22 cellular contexts compared by ENCODE assay signal in the genomic region with DNA sequence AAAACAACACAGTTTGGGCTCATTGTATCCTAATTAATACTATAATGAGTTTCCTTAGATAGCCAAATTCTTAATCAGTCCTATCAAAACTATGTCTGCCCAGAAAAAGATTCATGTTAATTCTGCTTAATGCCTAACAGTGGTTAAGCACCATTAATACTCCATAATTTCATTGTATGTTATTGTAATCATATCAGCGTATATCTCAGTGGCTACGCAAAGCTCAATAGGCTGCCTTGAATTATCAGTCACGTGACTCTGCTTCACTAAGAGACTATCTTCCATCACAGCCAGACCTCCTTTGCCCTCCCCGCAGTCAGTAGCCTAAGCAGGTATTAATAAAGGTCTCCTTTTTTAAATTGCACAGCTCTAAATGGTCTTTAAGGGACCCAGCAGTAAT.
DNase-seq lines count a peak whose midpoint lies in the region; ATAC-seq, FAIRE-seq and TF ChIP-seq lines count a peak whose summit lies in the region.
"Had no signal": no experiment of that assay in that cellular context is flagged by ENCODE, and none has a peak within 500 bp of the region (broad histone marks: within the 10 kb centered on the region; RNA-seq: fewer than 3 reads in every experiment).

No MANE protein-coding gene starts in this region.

- no TSS peak for BruUV-seq in HepG2 (replicated peaks; lab: Mats Ljungman, UMichigan)

- POLR2A ChIA-PET in HepG2 (lab: Yijun Ruan, JAX) = no interaction called here
- POLR2A ChIA-PET in WTC11 (lab: Charles Lee) = interaction anchor here (0.6 kb wide), 1 partner anchor 196 kb away, joined by 4 read pairs; no protein-coding TSS in a partner anchor

- H3K27ac Mint-ChIP-seq in brain = peak overlapping the region in 3 of 5 experiments; percentile 33 to 90 (median 79)
- peak overlapping the region; percentile 68 for H3K27ac Mint-ChIP-seq in neural progenitor cell
- no peak overlapping the region for H3K27ac Mint-ChIP-seq in WTC11
- H3K27ac Mint-ChIP-seq: CD14-positive monocyte; CD4-positive, alpha-beta memory T cell; HFFc6 had no signal

- in situ Hi-C loops in HepG2 (cut with HindIII; ENCODE audit: extremely low pct_ligation_motif_present, low pct_unique_long_range_greater_than_20kb) = no loop called here

- H3K9me3 Mint-ChIP-seq in brain = peaks cover 0 to 6% (median 0%) of the 10 kb centered on the region in 5 experiments
- H3K9me3 Mint-ChIP-seq in neural progenitor cell = peaks cover 2% of the 10 kb centered on the region
- H3K9me3 Mint-ChIP-seq in WTC11 = no peaks in the 10 kb centered on the region

- no peak overlapping the region for H3K9ac ChIP-seq in HepG2 (ENCODE audit: insufficient read depth, low read depth, low read length)
- H3K9ac ChIP-seq in neural progenitor cell = no peak overlapping the region
- H3K9ac ChIP-seq: BLaER1 had no signal

- no peak overlapping the region for H2AFZ ChIP-seq in HepG2 (ENCODE audit: low read length)
- no peak overlapping the region for H2AFZ ChIP-seq in neural progenitor cell (replicated peaks)

- H3K4me2 ChIP-seq in HepG2 (ENCODE audit: low read depth, low read length) (no peak overlapping the region), neural progenitor cell (no peak overlapping the region)
- H3K4me2 ChIP-seq: A549, BLaER1 had no signal

- H3K4me3 ChIP-seq in HepG2 (replicated peaks in 1 of 3; ENCODE audit: insufficient read depth in 1 of 3, low read depth in 2 of 3, low read length in 3 of 3) (no peak overlapping the region), right lobe of liver (no peak overlapping the region), neural progenitor cell (no peak overlapping the region), gastroesophageal sphincter (no peak overlapping the region)
- H3K4me3 ChIP-seq: A549, BLaER1 had no signal

- intact Hi-C loops in HepG2 (cut with micrococcal nuclease; ENCODE audit: unreplicated experiment) = no loop called here
- intact Hi-C loops in right lobe of liver (cut with DNase I) = no loop called here

- H3K9me3 ChIP-seq in HepG2 (ENCODE audit: low read length) (no peaks in the 10 kb centered on the region), right lobe of liver (no peaks in the 10 kb centered on the region), neural progenitor cell (ENCODE audit: low read depth) (no peaks in the 10 kb centered on the region), gastroesophageal sphincter (no peaks in the 10 kb centered on the region)
- H3K9me3 ChIP-seq: A549, BLaER1 had no signal

- no peak for TF ChIP-seq RAD21 in HepG2 (CRISPR knock-in tag; IDR thresholded peaks at IDR 0.05)

- CTCF ChIA-PET in HepG2 (lab: Yijun Ruan, JAX; ENCODE audit: low intra/inter-chr PET ratio, low total read pairs) = no interaction called here
- CTCF ChIA-PET in WTC11 (lab: Charles Lee) = no interaction called here

- peaks cover 0 to 19% of the 10 kb centered on the region in 2 experiments; a peak in 1 of 5 replicates for H3K27me3 ChIP-seq in HepG2 (ENCODE audit: control insufficient read depth in 1 of 2, insufficient read depth in 2 of 2, low read length in 2 of 2)
- H3K27me3 ChIP-seq in right lobe of liver = no peaks in the 10 kb centered on the region
- no peaks in the 10 kb centered on the region for H3K27me3 ChIP-seq in neural progenitor cell
- H3K27me3 ChIP-seq in gastroesophageal sphincter = no peaks in the 10 kb centered on the region
- H3K27me3 ChIP-seq: BLaER1 had no signal

- H3K36me3 ChIP-seq in HepG2 (replicated peaks in 1 of 2; ENCODE audit: control insufficient read depth in 1 of 2, insufficient read depth in 2 of 2, low read length in 2 of 2) (no peaks in the 10 kb centered on the region), right lobe of liver (no peaks in the 10 kb centered on the region), neural progenitor cell (no peaks in the 10 kb centered on the region), gastroesophageal sphincter (no peaks in the 10 kb centered on the region)
- H3K36me3 ChIP-seq: BLaER1 had no signal

- H3K4me1 ChIP-seq in HepG2 (ENCODE audit: insufficient read depth, low read length) = no peaks in the 10 kb centered on the region
- H3K4me1 ChIP-seq in right lobe of liver = no peaks in the 10 kb centered on the region
- peaks cover 6% of the 10 kb centered on the region for H3K4me1 ChIP-seq in neural progenitor cell
- no peaks in the 10 kb centered on the region for H3K4me1 ChIP-seq in gastroesophageal sphincter
- H3K4me1 ChIP-seq: A549 had no signal

- no peaks in the 10 kb centered on the region for H3K79me2 ChIP-seq in HepG2 (ENCODE audit: insufficient read depth, low read length)
- no peaks in the 10 kb centered on the region for H3K79me2 ChIP-seq in neural progenitor cell (ENCODE audit: low read depth)

- H3K4me1 Mint-ChIP-seq in brain = peaks cover 39% of the 10 kb centered on the region
- H3K4me1 Mint-ChIP-seq in neural progenitor cell = peaks cover 20% of the 10 kb centered on the region
- peaks cover 6% of the 10 kb centered on the region for H3K4me1 Mint-ChIP-seq in WTC11
- H3K4me1 Mint-ChIP-seq: CD4-positive, alpha-beta memory T cell had no signal

- peak overlapping the region in 3 of 5 experiments; percentile 28 to 58 (median 32) for H3K4me3 Mint-ChIP-seq in brain
- H3K4me3 Mint-ChIP-seq in neural progenitor cell = no peak overlapping the region
- no peak overlapping the region for H3K4me3 Mint-ChIP-seq in WTC11
- H3K4me3 Mint-ChIP-seq: CD14-positive monocyte; CD4-positive, alpha-beta memory T cell; HFFc6 had no signal

- ATAC-seq in HepG2 (no peak), right lobe of liver (no peak), WTC11 (no peak), gastroesophageal sphincter (no peak)
- ATAC-seq: A549, HCT116 had no signal

- H3K36me3 Mint-ChIP-seq in brain = no peaks in the 10 kb centered on the region
- H3K36me3 Mint-ChIP-seq in neural progenitor cell = no peaks in the 10 kb centered on the region
- no peaks in the 10 kb centered on the region for H3K36me3 Mint-ChIP-seq in WTC11
- H3K36me3 Mint-ChIP-seq: CD14-positive monocyte; CD4-positive, alpha-beta memory T cell had no signal

- H4K20me1 ChIP-seq in HepG2 (ENCODE audit: insufficient read depth, low read length) (no peaks in the 10 kb centered on the region), neural progenitor cell (ENCODE audit: low read depth) (no peaks in the 10 kb centered on the region)
- H4K20me1 ChIP-seq: BLaER1 had no signal

- 31% methylated on average over 4 of the region's 4 CpGs for WGBS in HepG2 (ENCODE audit: low lambda C conversion rate)
- 64% methylated on average over 4 of the region's 4 CpGs for WGBS in right lobe of liver (ENCODE audit: insufficient coverage, low coverage, low lambda C conversion rate, missing lambda C conversion rate)
- WGBS in gastroesophageal sphincter (ENCODE audit: low coverage in 1 of 2), 2 donors = 55 to 59% methylated on average over 4 of the region's 4 CpGs

- H3K27me3 Mint-ChIP-seq in brain (peaks cover 3% of the 10 kb centered on the region), neural progenitor cell (ENCODE audit: insufficient read depth, low read depth) (peaks cover 7% of the 10 kb centered on the region), WTC11 (ENCODE audit: low read depth) (no peaks in the 10 kb centered on the region; the same call in 1 of the 2 replicates)
- H3K27me3 Mint-ChIP-seq: CD4-positive, alpha-beta memory T cell had no signal

- no peak for FAIRE-seq in HepG2 (lab: Jason Lieb, UNC)
- FAIRE-seq: A549, GM12892, GM18507 had no signal

- H3F3A ChIP-seq in neural progenitor cell (ENCODE audit: low read depth) = no peaks in the 10 kb centered on the region

- DNase-seq in HepG2 (ENCODE audit: low spot score) = no peak
- no peak for DNase-seq in right lobe of liver
- no peak for DNase-seq in neural progenitor cell (ENCODE audit: low spot score)
- no peak for DNase-seq in WTC11 (ENCODE audit: low spot score)
- no peak for DNase-seq in NCI-H1436 treated with DMSO at 0.1 percent for 48 hours (lab: John Stamatoyannopoulos, UW)
- DNase-seq: AML-193; CD4-positive, alpha-beta memory T cell; DMS153; DMS79; GDM1; GOT3; H7; HFFc6 had no signal

- TF ChIP-seq CTCF in HepG2 (CRISPR knock-in tag; IDR thresholded peaks at IDR 0.05) (no peak), right lobe of liver (IDR thresholded peaks at IDR 0.05) (no peak), brain (conservative IDR thresholded peaks at IDR 0.05) (no peak), neural progenitor cell (IDR thresholded peaks at IDR 0.05) (no peak), WTC11 (IDR thresholded peaks at IDR 0.05) (no peak), gastroesophageal sphincter (IDR thresholded peaks at IDR 0.05) (no peak)

- no peak for TF ChIP-seq POLR2A in HepG2 (IDR thresholded peaks at IDR 0.05; ENCODE audit: insufficient read depth in 1 of 2, low read depth in 2 of 2, low read length in 2 of 2)
- no peak for TF ChIP-seq POLR2A in right lobe of liver (IDR thresholded peaks at IDR 0.05)
- no peak for TF ChIP-seq POLR2A in gastroesophageal sphincter (IDR thresholded peaks at IDR 0.05)

- no peak for TF ChIP-seq EP300 in HepG2 (IDR thresholded peaks at IDR 0.05; ENCODE audit: low read depth in 2 of 2, low read length in 2 of 2)
- no peak for TF ChIP-seq EP300 in HepG2 (CRISPR knock-in tag; IDR thresholded peaks at IDR 0.05; ENCODE audit: borderline replicate concordance)
- no peak for TF ChIP-seq EP300 in gastroesophageal sphincter (IDR thresholded peaks at IDR 0.05)

- H3K27ac ChIP-seq in HepG2 (ENCODE audit: extremely low read length, insufficient read depth, low read length) = no peak overlapping the region
- H3K27ac ChIP-seq in right lobe of liver = no peak overlapping the region
- no peak overlapping the region for H3K27ac ChIP-seq in neural progenitor cell
- H3K27ac ChIP-seq in gastroesophageal sphincter = no peak overlapping the region
- H3K27ac ChIP-seq: 22Rv1, A549, BLaER1 had no signal

TF ChIP-seq in HepG2, 621 proteins besides CTCF, POLR2A, EP300 and RAD21 (continues in another document):
- TF ChIP-seq RAD51 (IDR thresholded peaks at IDR 0.05; ENCODE audit: borderline replicate concordance) = peak; percentile 80

TF ChIP-seq in WTC11, 78 proteins besides CTCF, POLR2A, EP300 and RAD21:
- no peak for TF ChIP-seq TEAD1 (CRISPR knock-in tag; IDR thresholded peaks at IDR 0.05)
- TF ChIP-seq ZNF317 (CRISPR knock-in tag; IDR thresholded peaks at IDR 0.05; ENCODE audit: borderline replicate concordance, low read depth) = no peak

Comparison
In these comparisons a context has a peak if more than half of its experiments do, and no peak if none do; other contexts are left out.
1. H3K4me3 Mint-ChIP-seq: peak in brain (3 of 5); none in neural progenitor cell (single experiment) and WTC11 (single experiment).